ENCODE assay signal across 18 cellular contexts in genomic region chr1:94098585-94099111, GRCh38. TPM values are rescaled to one million over a fixed set of nuclear protein-coding genes. Genes with fewer than 3 reads are reported as not detected.
DNase-seq lines count a peak whose midpoint lies in the region; ATAC-seq and TF ChIP-seq lines count a peak whose summit lies in the region.
"Had no signal": no experiment of that assay in that cellular context is flagged by ENCODE, and none has a peak within 500 bp of the region (broad histone marks: within the 10 kb centered on the region; RNA-seq: fewer than 3 reads in every experiment).

No MANE protein-coding gene starts in this region.

- H3K4me3 ChIP-seq in sigmoid colon (no peak overlapping the region), psoas muscle (no peak overlapping the region)
- H3K4me3 ChIP-seq: HAP-1 had no signal

- DNase-seq in COLO668 (lab: John Stamatoyannopoulos, UW; ENCODE audit: unreplicated experiment) (peak; percentile 33), left colon (peak in 1 of 2 donors; percentile 25), sigmoid colon (peak; percentile 17), psoas muscle (no peak), nucleus accumbens (lab: John Stamatoyannopoulos, UW) (no peak)
- DNase-seq: ACHN; CD8-positive, alpha-beta T cell; DMS 273 treated with DMSO at 0.1 percent for 48 hours; EL; IMR-90; NCI-H146; NCI-H2107; NCI-H446 had no signal

- H3K36me3 ChIP-seq in sigmoid colon (no peaks in the 10 kb centered on the region), psoas muscle (ENCODE audit: insufficient read depth in 1 of 2, low read depth in 1 of 2) (no peaks in the 10 kb centered on the region)
- H3K36me3 ChIP-seq: HAP-1 had no signal

- ATAC-seq in left colon (peak; percentile 32), psoas muscle (no peak), HG03095 (IDR thresholded peaks at IDR 0.05; ENCODE audit: unreplicated experiment) (no peak)
- ATAC-seq: CD8-positive, alpha-beta T cell; Right ventricle myocardium inferior; SK-N-SH treated with all-trans-retinoic acid at 6 μM for 48 hours had no signal

- no peak for TF ChIP-seq RAD21 in Ishikawa (IDR thresholded peaks at IDR 0.05; ENCODE audit: low read depth)

- TF ChIP-seq CTCF in sigmoid colon (IDR thresholded peaks at IDR 0.05) (no peak), psoas muscle (IDR thresholded peaks at IDR 0.05) (no peak)

- 74 to 87% methylated on average over 18 of the region's 18 CpGs for WGBS in sigmoid colon, 2 donors
- WGBS in psoas muscle, 3 donors: 88 to 90% (median 90%) methylated on average over 18 of the region's 18 CpGs

- H3K4me1 ChIP-seq in sigmoid colon: peaks cover 0 to 67% (median 64%) of the 10 kb centered on the region in 4 donors
- peaks cover 21% of the 10 kb centered on the region for H3K4me1 ChIP-seq in psoas muscle
- H3K4me1 ChIP-seq: HAP-1 had no signal

- no peak for TF ChIP-seq POLR2A in sigmoid colon (IDR thresholded peaks at IDR 0.05)

- intact Hi-C loops in left colon (cut with DNase I, micrococcal nuclease) (no loop called here), sigmoid colon (cut with DNase I) (no loop called here), psoas muscle (cut with DNase I) (no loop called here)

- H3K27me3 ChIP-seq in sigmoid colon (no peaks in the 10 kb centered on the region), psoas muscle (ENCODE audit: insufficient read depth in 3 of 3, low read length in 2 of 3) (peaks cover 0 to 1% (median 0%) of the 10 kb centered on the region in 3 donors)

- TF ChIP-seq EP300 in Ishikawa (IDR thresholded peaks at IDR 0.05; ENCODE audit: borderline replicate concordance) (no peak), sigmoid colon (IDR thresholded peaks at IDR 0.05) (no peak)

- H3K27ac ChIP-seq in sigmoid colon (no peak overlapping the region), psoas muscle (no peak overlapping the region)

- H3K9me3 ChIP-seq in sigmoid colon: no peaks in the 10 kb centered on the region
- H3K9me3 ChIP-seq in psoas muscle: no peaks in the 10 kb centered on the region
- H3K9me3 ChIP-seq: HAP-1 had no signal

TF ChIP-seq in Ishikawa, 13 proteins besides CTCF, POLR2A, EP300 and RAD21:
- TF ChIP-seq FOXM1 (IDR thresholded peaks at IDR 0.05; ENCODE audit: borderline replicate concordance, low read depth) (no peak), USF1 (IDR thresholded peaks at IDR 0.05) (no peak), ZBTB7A (IDR thresholded peaks at IDR 0.05; ENCODE audit: low read depth) (no peak), NFIC (IDR thresholded peaks at IDR 0.05) (peak; percentile 71), YY1 (IDR thresholded peaks at IDR 0.05; ENCODE audit: low read depth) (no peak), EGR1 (IDR thresholded peaks at IDR 0.05) (no peak), TEAD4 (IDR thresholded peaks at IDR 0.05) (no peak), TCF12 (IDR thresholded peaks at IDR 0.05; ENCODE audit: low read depth) (no peak)
TF ChIP-seq in Ishikawa: peak in this region for 1.

RNA-seq across cellular contexts. Expression of gene ABCA4, which starts 22.3 kb away (rescaled TPM):
- total RNA-seq in left colon (1 to 10 TPM in 1 of 2 donors, not detected in 1; 1.2 TPM), sigmoid colon (1 to 10 TPM in 1 of 4 donors, under 1 TPM in 3; 0.14 to 1.1 (median 0.50) TPM), psoas muscle (under 1 TPM in 3 of 4 donors, not detected in 1; 0.09 to 0.32 (median 0.23) TPM)
- polyA plus RNA-seq in sigmoid colon (under 1 TPM in 1 of 3 donors, not detected in 2; 0.16 TPM), psoas muscle (under 1 TPM in 2 of 3 donors, not detected in 1; 0.03 to 0.04 TPM)
- total RNA-seq: CD8-positive, alpha-beta T cell had no signal

Comparison
In these comparisons a context has a peak if more than half of its experiments do, and no peak if none do; other contexts are left out.
1. DNase-seq: peak in COLO668 (single experiment) and sigmoid colon (single experiment); none in psoas muscle (0 of 2) and nucleus accumbens (0 of 56).